21 cellular contexts compared by ENCODE assay signal in genomic region chr1:167431909-167432650, GRCh38.
DNase-seq lines count a peak whose midpoint lies in the region; ATAC-seq lines count a peak whose summit lies in the region.
"Had no signal": no experiment of that assay in that cellular context is flagged by ENCODE, and none has a peak within 500 bp of the region (broad histone marks: within the 10 kb centered on the region; RNA-seq: fewer than 3 reads in every experiment).

No MANE protein-coding gene starts in this region.

- no peaks in the 10 kb centered on the region for H3K27me3 Mint-ChIP-seq in IgD-negative memory B cell
- H3K27me3 Mint-ChIP-seq in activated T-helper 17 cell treated with anti-CD3 and anti-CD28 coated beads, Interleukin-2, amount 50 U/mL, for 72 hours: no peaks in the 10 kb centered on the region
- H3K27me3 Mint-ChIP-seq in naive thymus-derived CD4-positive, alpha-beta T cell: no peaks in the 10 kb centered on the region

- DNase-seq in NOMO-1 treated with DMSO at 0.1 percent for 48 hours (lab: John Stamatoyannopoulos, UW; ENCODE audit: unreplicated experiment) (peak; percentile 21), NOMO-1 treated with dmso at 0.1 percent for 144 hours (lab: John Stamatoyannopoulos, UW; ENCODE audit: unreplicated experiment) (no peak), NCI-H187 (lab: John Stamatoyannopoulos, UW) (no peak), activated gamma-delta T cell treated with Interleukin-2 at 50 U/mL for 16 hours (no peak)
- no peak for DNase-seq in naive thymus-derived CD4-positive, alpha-beta T cell
- DNase-seq: activated CD8-positive, alpha-beta memory T cell treated with anti-CD3 and anti-CD28 coated beads, Interleukin-2, amount 50 U/mL, for 48 hours; DMS79; heart right ventricle; islet precursor cell; mesenchymal stem cell; MG63; NCI-H1930; SIG-M5; stomach; upper lobe of right lung had no signal

- POLR2A ChIA-PET in naive thymus-derived CD4-positive, alpha-beta T cell (lab: Charles Lee): interaction anchor here (0.7 to 2.0 kb wide), 5 partner anchors 23 to 122 kb away, joined by 3 to 9 read pairs (median 3); partner anchors contain the start of genes CD247 and CREG1

- intact Hi-C loops in naive thymus-derived CD4-positive, alpha-beta T cell (cut with micrococcal nuclease): no loop called here

- peak overlapping the region; percentile 43 for H3K27ac ChIP-seq in naive thymus-derived CD4-positive, alpha-beta T cell (ENCODE audit: low read depth, low read length)
- H3K27ac ChIP-seq: 22Rv1, heart right ventricle, stomach, upper lobe of right lung had no signal

- H3K36me3 ChIP-seq in naive thymus-derived CD4-positive, alpha-beta T cell (ENCODE audit: control insufficient read depth in 2 of 3, insufficient read depth in 3 of 3, low read length in 3 of 3): peaks cover 4 to 75% (median 18%) of the 10 kb centered on the region in 3 experiments
- H3K36me3 ChIP-seq: heart right ventricle, MG63, stomach, upper lobe of right lung had no signal

- H3K27ac Mint-ChIP-seq in IgD-negative memory B cell: peak overlapping the region; percentile 85 to 97 (median 86)
- peak overlapping the region; percentile 75 for H3K27ac Mint-ChIP-seq in activated T-helper 17 cell treated with anti-CD3 and anti-CD28 coated beads, Interleukin-2, amount 50 U/mL, for 72 hours
- peak overlapping the region; percentile 18 to 91 (median 67) for H3K27ac Mint-ChIP-seq in naive thymus-derived CD4-positive, alpha-beta T cell
- H3K27ac Mint-ChIP-seq: T-helper 2 cell treated with Interferon-gamma antibody and Interleukin-4, amounts not matched to agents 5 μg/mL and 100 μg/mL, for 36 hours had no signal

- H3K4me1 Mint-ChIP-seq in IgD-negative memory B cell: peaks cover 41 to 61% (median 51%) of the 10 kb centered on the region in 3 donors
- H3K4me1 Mint-ChIP-seq in activated T-helper 17 cell treated with anti-CD3 and anti-CD28 coated beads, Interleukin-2, amount 50 U/mL, for 72 hours: peaks cover 16% of the 10 kb centered on the region
- peaks cover 34 to 88% (median 54%) of the 10 kb centered on the region in 7 donors for H3K4me1 Mint-ChIP-seq in naive thymus-derived CD4-positive, alpha-beta T cell

- H3K4me1 ChIP-seq in naive thymus-derived CD4-positive, alpha-beta T cell (ENCODE audit: control insufficient read depth in 2 of 2, insufficient read depth in 2 of 2, low read length in 2 of 2): peaks cover 27 to 33% of the 10 kb centered on the region in 2 donors
- H3K4me1 ChIP-seq: stomach, upper lobe of right lung had no signal

- no peaks in the 10 kb centered on the region for H3K9me3 Mint-ChIP-seq in IgD-negative memory B cell
- H3K9me3 Mint-ChIP-seq in activated T-helper 17 cell treated with anti-CD3 and anti-CD28 coated beads, Interleukin-2, amount 50 U/mL, for 72 hours: no peaks in the 10 kb centered on the region
- H3K9me3 Mint-ChIP-seq in naive thymus-derived CD4-positive, alpha-beta T cell: peaks cover 0 to 6% (median 0%) of the 10 kb centered on the region in 11 donors
- H3K9me3 Mint-ChIP-seq: T-helper 2 cell treated with Interferon-gamma antibody and Interleukin-4, amounts not matched to agents 5 μg/mL and 100 μg/mL, for 36 hours had no signal

- H3K4me3 Mint-ChIP-seq in IgD-negative memory B cell: peak overlapping the region; percentile 12 to 79 (median 65)
- H3K4me3 Mint-ChIP-seq in activated T-helper 17 cell treated with anti-CD3 and anti-CD28 coated beads, Interleukin-2, amount 50 U/mL, for 72 hours: no peak overlapping the region
- peak overlapping the region in 1 of 10 donors; percentile 18 for H3K4me3 Mint-ChIP-seq in naive thymus-derived CD4-positive, alpha-beta T cell
- H3K4me3 Mint-ChIP-seq: T-helper 2 cell treated with Interferon-gamma antibody and Interleukin-4, amounts not matched to agents 5 μg/mL and 100 μg/mL, for 36 hours had no signal

- H3K9me3 ChIP-seq in naive thymus-derived CD4-positive, alpha-beta T cell (ENCODE audit: control insufficient read depth in 2 of 3, low read length in 3 of 3): no peaks in the 10 kb centered on the region
- H3K9me3 ChIP-seq: heart right ventricle, MG63, stomach, upper lobe of right lung had no signal

- ATAC-seq in activated T-helper 17 cell treated with anti-CD3 and anti-CD28 coated beads, Interleukin-2, amount 50 U/mL, for 72 hours (replicated peaks): no peak
- ATAC-seq in naive thymus-derived CD4-positive, alpha-beta T cell: no peak
- ATAC-seq in HG02884 (IDR thresholded peaks at IDR 0.05; ENCODE audit: unreplicated experiment): no peak
- ATAC-seq: HCT116, upper lobe of right lung had no signal

- CTCF ChIA-PET in naive thymus-derived CD4-positive, alpha-beta T cell (lab: Charles Lee): interaction anchor here (1.1 to 2.6 kb wide), 3 partner anchors 23 to 105 kb away, joined by 3 to 9 read pairs (median 4); no protein-coding TSS in a partner anchor

- H3K27me3 ChIP-seq in naive thymus-derived CD4-positive, alpha-beta T cell (ENCODE audit: control insufficient read depth in 2 of 2, insufficient read depth in 2 of 2, low read length in 2 of 2): no peaks in the 10 kb centered on the region
- H3K27me3 ChIP-seq: MG63, stomach, upper lobe of right lung had no signal

- H3K4me3 ChIP-seq in naive thymus-derived CD4-positive, alpha-beta T cell (ENCODE audit: low read length): no peak overlapping the region
- H3K4me3 ChIP-seq: heart right ventricle, MG63, stomach, upper lobe of right lung had no signal

- peaks cover 6% of the 10 kb centered on the region for H3K36me3 Mint-ChIP-seq in IgD-negative memory B cell
- H3K36me3 Mint-ChIP-seq in activated T-helper 17 cell treated with anti-CD3 and anti-CD28 coated beads, Interleukin-2, amount 50 U/mL, for 72 hours (ENCODE audit: low read depth): peaks cover 84% of the 10 kb centered on the region
- peaks cover 4 to 39% (median 29%) of the 10 kb centered on the region in 5 donors for H3K36me3 Mint-ChIP-seq in naive thymus-derived CD4-positive, alpha-beta T cell
